In the genomic region with DNA sequence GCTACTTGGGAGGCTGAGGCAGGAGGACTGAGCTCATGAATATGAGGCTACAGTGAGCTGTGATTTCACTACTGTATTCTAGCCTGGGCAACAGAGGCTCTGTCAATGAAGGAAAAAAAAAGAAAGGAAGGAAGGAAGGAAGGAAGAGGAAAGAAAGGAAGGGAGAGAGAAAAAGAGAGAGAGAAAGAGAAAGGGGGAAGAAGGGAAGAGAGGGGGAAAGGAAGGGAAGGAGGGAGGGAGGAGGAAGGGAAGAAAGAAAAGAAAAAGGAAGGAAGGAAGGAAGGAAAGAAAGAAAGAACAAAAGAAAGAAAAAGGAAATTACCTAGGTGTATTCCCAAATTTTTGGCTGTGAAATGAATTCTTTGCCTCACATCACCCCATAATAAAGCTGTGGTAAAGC, we compare ENCODE assay signal across 9 cellular contexts. TPM values are rescaled to one million over a fixed set of nuclear protein-coding genes. Genes with fewer than 3 reads are reported as not detected.
"Had no signal": no experiment of that assay in that cellular context is flagged by ENCODE, and none has a peak within 500 bp of the region (broad histone marks: within the 10 kb centered on the region; RNA-seq: fewer than 3 reads in every experiment).

No MANE protein-coding gene starts in this region.

- DNase-seq: GDM1, GF-D8 had no signal

- H3K4me3 ChIP-seq: GM12878 had no signal

- FAIRE-seq: G401.6, GM12878, GM12891, GM12892, GM18507, GM19239 had no signal

- ATAC-seq: GM12878 had no signal

RNA-seq across cellular contexts. Expression of a gene that starts 17.9 kb away (rescaled TPM):
- total RNA-seq: G401 had no signal
